ENCODE assay signal across 13 cellular contexts in the genomic region with DNA sequence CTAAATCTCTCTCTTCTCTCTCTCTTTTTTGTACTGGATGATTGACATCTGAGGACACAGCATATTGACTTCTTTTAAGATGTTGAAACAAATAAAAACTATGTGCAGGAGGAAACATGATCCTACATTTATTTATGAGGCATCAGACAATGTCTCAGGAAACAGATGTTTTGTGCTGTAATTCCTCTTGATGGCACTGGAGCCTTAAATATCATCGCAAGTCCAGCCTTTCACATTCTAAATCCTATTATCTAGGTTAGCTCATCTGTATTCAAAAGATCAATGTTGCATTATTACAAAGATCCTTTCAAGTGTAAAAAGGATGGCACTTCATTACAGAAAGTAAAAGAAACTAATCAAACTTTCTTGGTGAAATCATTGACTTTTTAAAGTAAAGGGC.
DNase-seq lines count a peak whose midpoint lies in the region; ATAC-seq and TF ChIP-seq lines count a peak whose summit lies in the region.
"Had no signal": no experiment of that assay in that cellular context is flagged by ENCODE, and none has a peak within 500 bp of the region (broad histone marks: within the 10 kb centered on the region; RNA-seq: fewer than 3 reads in every experiment).

No MANE protein-coding gene starts in this region.

- no peaks in the 10 kb centered on the region for H3K9me3 Mint-ChIP-seq in nephron progenitor cell
- no peaks in the 10 kb centered on the region for H3K9me3 Mint-ChIP-seq in CD4-positive, alpha-beta T cell

- peaks cover 72% of the 10 kb centered on the region for H3K27me3 Mint-ChIP-seq in nephron progenitor cell (ENCODE audit: low read depth, poor library complexity)
- H3K27me3 Mint-ChIP-seq in CD4-positive, alpha-beta T cell = peaks cover 72% of the 10 kb centered on the region

- CTCF ChIA-PET in CD4-positive, alpha-beta T cell (lab: Charles Lee) = no interaction called here

- no peak overlapping the region for H3K4me3 Mint-ChIP-seq in nephron progenitor cell
- H3K4me3 Mint-ChIP-seq in CD4-positive, alpha-beta T cell = no peak overlapping the region
- H3K4me3 Mint-ChIP-seq: CD4-positive, CD25-positive, alpha-beta regulatory T cell had no signal

- POLR2A ChIA-PET in CD4-positive, alpha-beta T cell (lab: Charles Lee) = no interaction called here

- intact Hi-C loops in CD4-positive, alpha-beta T cell (cut with DNase I, micrococcal nuclease) = loop anchor here in 1 of 2 experiments (5.0 kb wide), 1 partner anchor 933 kb away; no protein-coding TSS in a partner anchor

- H3K9me3 ChIP-seq in CD4-positive, alpha-beta T cell (ENCODE audit: control insufficient read depth, low read length) = no peaks in the 10 kb centered on the region

- TF ChIP-seq CTCF in GM13977 (IDR thresholded peaks at IDR 0.05; ENCODE audit: extremely low read depth, insufficient read depth, missing control alignments) = peak; percentile 11
- TF ChIP-seq CTCF in nephron progenitor cell (IDR thresholded peaks at IDR 0.05) = no peak
- TF ChIP-seq CTCF in CD4-positive, alpha-beta T cell (IDR thresholded peaks at IDR 0.05) = no peak

- no peak overlapping the region for H3K27ac ChIP-seq in CD4-positive, alpha-beta T cell (ENCODE audit: low read depth, low read length)
- H3K27ac ChIP-seq: SK-N-MC had no signal

- in situ Hi-C loops in GM13977 (cut with MboI; ENCODE audit: low pct_unique_long_range_greater_than_20kb, low sequenced_read_pairs, unreplicated experiment) = loop anchor here (25.0 kb wide), 1 partner anchor 943 kb away; no protein-coding TSS in a partner anchor

- ATAC-seq in GM19455 (IDR thresholded peaks at IDR 0.05; ENCODE audit: unreplicated experiment) (no peak), HG02642 (IDR thresholded peaks at IDR 0.05; ENCODE audit: poor library complexity, unreplicated experiment) (no peak)
- ATAC-seq in CD4-positive, alpha-beta T cell (ENCODE audit: poor library complexity) = no peak
- ATAC-seq: K562 had no signal

- peaks cover 66% of the 10 kb centered on the region for H3K27me3 ChIP-seq in CD4-positive, alpha-beta T cell (ENCODE audit: control insufficient read depth, insufficient read depth, low read length)

- H3K27ac Mint-ChIP-seq in nephron progenitor cell = no peak overlapping the region
- no peak overlapping the region for H3K27ac Mint-ChIP-seq in CD4-positive, alpha-beta T cell
- H3K27ac Mint-ChIP-seq: CD4-positive, CD25-positive, alpha-beta regulatory T cell had no signal

- peaks cover 23% of the 10 kb centered on the region for H3K4me1 Mint-ChIP-seq in nephron progenitor cell
- peaks cover 17% of the 10 kb centered on the region for H3K4me1 Mint-ChIP-seq in CD4-positive, alpha-beta T cell (ENCODE audit: low read depth)

- H3K36me3 Mint-ChIP-seq in nephron progenitor cell (ENCODE audit: low read depth) = no peaks in the 10 kb centered on the region
- H3K36me3 Mint-ChIP-seq in CD4-positive, alpha-beta T cell (ENCODE audit: low read depth) = no peaks in the 10 kb centered on the region
- H3K36me3 Mint-ChIP-seq: CD4-positive, CD25-positive, alpha-beta regulatory T cell had no signal

- peak; percentile 27 for DNase-seq in A172 (ENCODE audit: low spot score)
- no peak for DNase-seq in GM13977 (ENCODE audit: low spot score)
- DNase-seq in OCI-M1 (lab: John Stamatoyannopoulos, UW) = peak; percentile 46
- peak; percentile 15 for DNase-seq in fibroblast of gingiva (ENCODE audit: low read depth)
- DNase-seq in nephron progenitor cell = no peak
- no peak for DNase-seq in CD4-positive, alpha-beta T cell
- DNase-seq: CD4-positive, CD25-positive, alpha-beta regulatory T cell; kidney glomerular epithelial cell; stimulated activated naive CD4-positive, alpha-beta T cell had no signal

Comparison
In these comparisons a context has a peak if more than half of its experiments do, and no peak if none do; other contexts are left out.
1. DNase-seq: peak in A172 (single experiment), OCI-M1 (single experiment) and fibroblast of gingiva (single experiment); none in GM13977 (single experiment), nephron progenitor cell (single experiment) and CD4-positive, alpha-beta T cell (0 of 10).